In genomic region chr1:177913762-177914540, GRCh38 we compare ENCODE assay signal across 8 cellular contexts. TPM values are rescaled to one million over a fixed set of nuclear protein-coding genes. Genes with fewer than 3 reads are reported as not detected.
DNase-seq lines count a peak whose midpoint lies in the region; ATAC-seq and TF ChIP-seq lines count a peak whose summit lies in the region.

No MANE protein-coding gene starts in this region.

- no peak for DNase-seq in GM10266 (ENCODE audit: extremely low spot score)
- DNase-seq in NCI-H2107 treated with DMSO at 0.1 percent for 48 hours (lab: John Stamatoyannopoulos, UW; ENCODE audit: unreplicated experiment) = peak; percentile 77
- DNase-seq in choroid plexus epithelial cell (ENCODE audit: low read depth) = peak; percentile 71
- DNase-seq in osteocyte (ENCODE audit: extremely low spot score, unreplicated experiment) = no peak
- DNase-seq in activated T-cell treated with anti-CD3 and anti-CD28 coated beads, Interleukin-2, amount 50 U/mL, for 72 hours = no peak
- no peak for DNase-seq in activated CD4-positive, alpha-beta memory T cell treated with anti-CD3 and anti-CD28 coated beads, Interleukin-2, amount 10 ng/mL, durations not matched to agents 7 days and 5 days
- DNase-seq in NCI-H1436 (lab: John Stamatoyannopoulos, UW) = no peak
- DNase-seq in globus pallidus (ENCODE audit: low spot score) = no peak

- no peak for ATAC-seq in activated T-cell treated with anti-CD3 and anti-CD28 coated beads, Interleukin-2, amount 50 U/mL, for 72 hours (replicated peaks in 1 of 2)

- H3K27me3 Mint-ChIP-seq in osteocyte (ENCODE audit: unreplicated experiment) = peaks cover 20% of the 10 kb centered on the region
- no peaks in the 10 kb centered on the region for H3K27me3 Mint-ChIP-seq in activated T-cell treated with anti-CD3 and anti-CD28 coated beads, Interleukin-2, amount 50 U/mL, for 72 hours (ENCODE audit: low read depth)
- no peaks in the 10 kb centered on the region for H3K27me3 Mint-ChIP-seq in activated CD4-positive, alpha-beta memory T cell treated with anti-CD3 and anti-CD28 coated beads, Interleukin-2, amount 10 ng/mL, durations not matched to agents 7 days and 5 days

- H3K27ac Mint-ChIP-seq in osteocyte (ENCODE audit: unreplicated experiment) = no peak overlapping the region
- no peak overlapping the region for H3K27ac Mint-ChIP-seq in activated T-cell treated with anti-CD3 and anti-CD28 coated beads, Interleukin-2, amount 50 U/mL, for 72 hours
- no peak overlapping the region for H3K27ac Mint-ChIP-seq in activated CD4-positive, alpha-beta memory T cell treated with anti-CD3 and anti-CD28 coated beads, Interleukin-2, amount 10 ng/mL, durations not matched to agents 7 days and 5 days

- no peaks in the 10 kb centered on the region for H3K9me3 Mint-ChIP-seq in osteocyte (ENCODE audit: unreplicated experiment)
- no peaks in the 10 kb centered on the region for H3K9me3 Mint-ChIP-seq in activated T-cell treated with anti-CD3 and anti-CD28 coated beads, Interleukin-2, amount 50 U/mL, for 72 hours
- H3K9me3 Mint-ChIP-seq in activated CD4-positive, alpha-beta memory T cell treated with anti-CD3 and anti-CD28 coated beads, Interleukin-2, amount 10 ng/mL, durations not matched to agents 7 days and 5 days = peaks cover 3% of the 10 kb centered on the region

- H3K4me3 Mint-ChIP-seq in osteocyte (ENCODE audit: unreplicated experiment) = no peak overlapping the region
- no peak overlapping the region for H3K4me3 Mint-ChIP-seq in activated T-cell treated with anti-CD3 and anti-CD28 coated beads, Interleukin-2, amount 50 U/mL, for 72 hours
- no peak overlapping the region for H3K4me3 Mint-ChIP-seq in activated CD4-positive, alpha-beta memory T cell treated with anti-CD3 and anti-CD28 coated beads, Interleukin-2, amount 10 ng/mL, durations not matched to agents 7 days and 5 days

- H3K4me1 Mint-ChIP-seq in osteocyte (ENCODE audit: unreplicated experiment) = no peaks in the 10 kb centered on the region
- H3K4me1 Mint-ChIP-seq in activated T-cell treated with anti-CD3 and anti-CD28 coated beads, Interleukin-2, amount 50 U/mL, for 72 hours (ENCODE audit: low read depth) = no peaks in the 10 kb centered on the region
- no peaks in the 10 kb centered on the region for H3K4me1 Mint-ChIP-seq in activated CD4-positive, alpha-beta memory T cell treated with anti-CD3 and anti-CD28 coated beads, Interleukin-2, amount 10 ng/mL, durations not matched to agents 7 days and 5 days

- TF ChIP-seq CTCF in GM10266 (IDR thresholded peaks at IDR 0.05; ENCODE audit: control insufficient read depth, insufficient read depth, low read depth, missing control alignments) (peak; percentile 26), choroid plexus epithelial cell (conservative IDR thresholded peaks at IDR 0.05; ENCODE audit: low read depth, low read length) (peak; percentile 90), osteocyte (IDR thresholded peaks at IDR 0.05) (peak; percentile 42)

- CTCF ChIA-PET in activated CD4-positive, alpha-beta memory T cell treated with anti-CD3 and anti-CD28 coated beads, Interleukin-2, amount 10 ng/mL, durations not matched to agents 7 days and 5 days (lab: Charles Lee) = no interaction called here

- POLR2A ChIA-PET in activated CD4-positive, alpha-beta memory T cell treated with anti-CD3 and anti-CD28 coated beads, Interleukin-2, amount 10 ng/mL, durations not matched to agents 7 days and 5 days (lab: Charles Lee) = no interaction called here

- no peak overlapping the region for H3K4me3 ChIP-seq in choroid plexus epithelial cell (ENCODE audit: low read depth, low read length)

- no peaks in the 10 kb centered on the region for H3K36me3 Mint-ChIP-seq in osteocyte (ENCODE audit: unreplicated experiment)
- H3K36me3 Mint-ChIP-seq in activated T-cell treated with anti-CD3 and anti-CD28 coated beads, Interleukin-2, amount 50 U/mL, for 72 hours (ENCODE audit: insufficient read depth in 2 of 2) = no peaks in the 10 kb centered on the region
- no peaks in the 10 kb centered on the region for H3K36me3 Mint-ChIP-seq in activated CD4-positive, alpha-beta memory T cell treated with anti-CD3 and anti-CD28 coated beads, Interleukin-2, amount 10 ng/mL, durations not matched to agents 7 days and 5 days (ENCODE audit: low read depth)

RNA-seq across cellular contexts. Expression of gene SEC16B, which starts 55.9 kb away (rescaled TPM):
- 0.64 and 0.76 TPM in 2 replicates for total RNA-seq in osteocyte
- not detected for total RNA-seq in activated T-cell treated with anti-CD3 and anti-CD28 coated beads, Interleukin-2, amount 50 U/mL, for 72 hours
- not detected for total RNA-seq in activated CD4-positive, alpha-beta memory T cell treated with anti-CD3 and anti-CD28 coated beads, Interleukin-2, amount 10 ng/mL, durations not matched to agents 7 days and 5 days

Comparison
In these comparisons a context has a peak if more than half of its experiments do, and no peak if none do; other contexts are left out.
1. DNase-seq: peak in NCI-H2107 treated with DMSO at 0.1 percent for 48 hours (single experiment) and choroid plexus epithelial cell (single experiment); none in GM10266 (single experiment), osteocyte (single experiment), activated T-cell treated with anti-CD3 and anti-CD28 coated beads, Interleukin-2, amount 50 U/mL, for 72 hours (0 of 2), activated CD4-positive, alpha-beta memory T cell treated with anti-CD3 and anti-CD28 coated beads, Interleukin-2, amount 10 ng/mL, durations not matched to agents 7 days and 5 days (single experiment), NCI-H1436 (single experiment) and globus pallidus (single experiment).
2. CTCF ChIP-seq: peak in every context shown above with its lines; median percentile 90 in choroid plexus epithelial cell; 42 in osteocyte; 26 in GM10266.